In the genomic region with DNA sequence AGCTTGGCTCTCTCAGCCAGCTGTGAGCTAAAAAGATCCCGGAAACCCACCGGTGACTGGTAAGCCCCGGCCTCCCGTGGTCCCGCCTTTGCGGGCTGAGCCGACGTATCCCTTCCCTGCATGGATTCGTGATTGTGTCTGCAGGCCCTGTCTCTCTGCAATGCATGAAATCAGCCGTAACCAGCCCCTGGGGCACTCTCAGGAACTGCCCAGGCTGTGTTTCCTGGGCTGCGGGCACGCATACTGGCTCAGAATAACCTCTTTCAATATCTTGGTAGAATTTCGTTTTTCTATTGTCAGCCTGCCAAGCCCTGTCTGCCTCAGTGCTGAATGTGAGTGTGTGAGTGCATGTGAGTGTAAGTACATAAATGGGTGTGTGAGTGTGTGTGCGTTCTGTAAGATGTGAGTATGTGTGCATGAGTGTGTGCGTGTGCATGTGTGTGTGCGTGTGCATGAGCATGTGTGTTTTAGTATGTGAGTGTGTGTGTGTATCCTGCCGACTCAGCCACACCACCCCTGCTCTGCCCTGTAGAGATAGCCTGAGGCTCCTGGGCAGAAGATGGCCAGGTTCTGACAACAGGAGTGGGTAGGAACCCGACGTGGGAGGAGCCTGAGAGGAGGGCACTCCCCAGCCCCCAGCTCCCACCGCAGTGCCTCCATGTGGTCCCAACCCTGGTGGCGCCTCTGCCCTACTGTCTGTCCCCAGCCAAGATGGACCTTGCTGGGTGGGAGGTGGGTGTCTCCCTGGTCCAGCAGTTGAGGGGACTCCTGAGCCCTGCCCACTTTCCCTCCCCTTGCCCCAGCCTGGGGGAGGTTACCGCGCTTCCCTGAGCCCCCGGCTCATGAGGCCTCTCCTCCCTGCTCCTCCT, we compare ENCODE assay signal across 1 cellular context.
TF ChIP-seq lines count a peak whose summit lies in the region.

No MANE protein-coding gene starts in this region.

TF ChIP-seq in GM12878, 131 proteins besides CTCF, POLR2A, EP300 and RAD21 (continued from another document):
- TF ChIP-seq, protein P1, sequence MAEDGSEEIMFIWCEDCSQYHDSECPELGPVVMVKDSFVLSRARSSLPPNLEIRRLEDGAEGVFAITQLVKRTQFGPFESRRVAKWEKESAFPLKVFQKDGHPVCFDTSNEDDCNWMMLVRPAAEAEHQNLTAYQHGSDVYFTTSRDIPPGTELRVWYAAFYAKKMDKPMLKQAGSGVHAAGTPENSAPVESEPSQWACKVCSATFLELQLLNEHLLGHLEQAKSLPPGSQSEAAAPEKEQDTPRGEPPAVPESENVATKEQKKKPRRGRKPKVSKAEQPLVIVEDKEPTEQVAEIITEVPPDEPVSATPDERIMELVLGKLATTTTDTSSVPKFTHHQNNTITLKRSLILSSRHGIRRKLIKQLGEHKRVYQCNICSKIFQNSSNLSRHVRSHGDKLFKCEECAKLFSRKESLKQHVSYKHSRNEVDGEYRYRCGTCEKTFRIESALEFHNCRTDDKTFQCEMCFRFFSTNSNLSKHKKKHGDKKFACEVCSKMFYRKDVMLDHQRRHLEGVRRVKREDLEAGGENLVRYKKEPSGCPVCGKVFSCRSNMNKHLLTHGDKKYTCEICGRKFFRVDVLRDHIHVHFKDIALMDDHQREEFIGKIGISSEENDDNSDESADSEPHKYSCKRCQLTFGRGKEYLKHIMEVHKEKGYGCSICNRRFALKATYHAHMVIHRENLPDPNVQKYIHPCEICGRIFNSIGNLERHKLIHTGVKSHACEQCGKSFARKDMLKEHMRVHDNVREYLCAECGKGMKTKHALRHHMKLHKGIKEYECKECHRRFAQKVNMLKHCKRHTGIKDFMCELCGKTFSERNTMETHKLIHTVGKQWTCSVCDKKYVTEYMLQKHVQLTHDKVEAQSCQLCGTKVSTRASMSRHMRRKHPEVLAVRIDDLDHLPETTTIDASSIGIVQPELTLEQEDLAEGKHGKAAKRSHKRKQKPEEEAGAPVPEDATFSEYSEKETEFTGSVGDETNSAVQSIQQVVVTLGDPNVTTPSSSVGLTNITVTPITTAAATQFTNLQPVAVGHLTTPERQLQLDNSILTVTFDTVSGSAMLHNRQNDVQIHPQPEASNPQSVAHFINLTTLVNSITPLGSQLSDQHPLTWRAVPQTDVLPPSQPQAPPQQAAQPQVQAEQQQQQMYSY (CRISPR knock-in tag; IDR thresholded peaks at IDR 0.05): no peak
- TF ChIP-seq SUPT20H (IDR thresholded peaks at IDR 0.05; ENCODE audit: borderline replicate concordance, control insufficient read depth, low read depth, low read length): no peak
